2 cellular contexts compared by ENCODE assay signal in the genomic region with DNA sequence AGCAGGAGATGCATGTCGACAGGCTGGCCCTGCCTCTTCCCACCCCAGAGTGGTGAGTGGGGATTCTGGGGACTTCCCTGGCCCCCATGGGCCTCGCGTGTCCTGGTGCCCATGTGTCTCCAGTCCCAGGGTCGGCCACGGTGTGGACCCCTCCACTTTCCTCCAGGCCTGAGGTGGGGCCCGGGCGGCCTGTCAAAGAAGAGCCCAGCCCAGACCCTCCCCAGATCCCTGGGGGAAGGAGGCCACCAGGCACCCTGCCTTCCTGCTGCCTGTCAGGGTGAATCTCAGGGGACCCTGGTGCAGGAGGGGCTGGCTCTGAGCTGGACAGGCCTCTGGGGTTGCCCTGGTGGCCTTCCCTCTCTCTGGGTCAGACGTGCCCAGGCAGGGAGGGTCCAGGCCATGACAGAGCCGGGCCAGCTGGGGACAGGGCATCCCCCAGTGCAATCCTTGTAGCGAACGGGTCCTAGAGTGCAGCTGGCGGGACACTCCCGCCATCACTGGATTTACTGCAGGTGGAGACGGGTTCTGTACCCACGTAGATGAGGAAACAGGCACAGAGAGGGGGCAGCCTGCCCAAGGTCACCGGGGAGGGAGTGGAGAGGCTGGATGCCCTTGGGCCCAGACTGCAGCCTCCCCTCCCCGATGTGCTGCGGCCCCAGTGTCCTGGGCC.
TF ChIP-seq lines count a peak whose summit lies in the region.

No MANE protein-coding gene starts in this region.

TF ChIP-seq in SK-N-SH, 30 proteins besides CTCF, POLR2A, EP300 and RAD21 (continued from another document):
- TF ChIP-seq, protein P1, sequence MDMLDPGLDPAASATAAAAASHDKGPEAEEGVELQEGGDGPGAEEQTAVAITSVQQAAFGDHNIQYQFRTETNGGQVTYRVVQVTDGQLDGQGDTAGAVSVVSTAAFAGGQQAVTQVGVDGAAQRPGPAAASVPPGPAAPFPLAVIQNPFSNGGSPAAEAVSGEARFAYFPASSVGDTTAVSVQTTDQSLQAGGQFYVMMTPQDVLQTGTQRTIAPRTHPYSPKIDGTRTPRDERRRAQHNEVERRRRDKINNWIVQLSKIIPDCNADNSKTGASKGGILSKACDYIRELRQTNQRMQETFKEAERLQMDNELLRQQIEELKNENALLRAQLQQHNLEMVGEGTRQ (IDR thresholded peaks at IDR 0.05; ENCODE audit: borderline replicate concordance, low read depth, low read length), result no peak
- TF ChIP-seq FOXM1 (IDR thresholded peaks at IDR 0.05; ENCODE audit: low read depth) (no peak), JUND (IDR thresholded peaks at IDR 0.05) (no peak), FOSL2 (IDR thresholded peaks at IDR 0.05; ENCODE audit: borderline replicate concordance, low read depth) (no peak), ELF1 (IDR thresholded peaks at IDR 0.05) (no peak), EZH2phosphoT487 (IDR thresholded peaks at IDR 0.05; ENCODE audit: borderline replicate concordance, low read depth) (no peak), GABPA (IDR thresholded peaks at IDR 0.05; ENCODE audit: low read depth) (no peak), POLR2AphosphoS5 (IDR thresholded peaks at IDR 0.05; ENCODE audit: low read depth, low read length) (no peak), RFX5 (IDR thresholded peaks at IDR 0.05; ENCODE audit: low read length) (no peak), TAF1 (IDR thresholded peaks at IDR 0.05; ENCODE audit: borderline replicate concordance, low read depth, low read length) (no peak)
- TF ChIP-seq, protein P2, sequence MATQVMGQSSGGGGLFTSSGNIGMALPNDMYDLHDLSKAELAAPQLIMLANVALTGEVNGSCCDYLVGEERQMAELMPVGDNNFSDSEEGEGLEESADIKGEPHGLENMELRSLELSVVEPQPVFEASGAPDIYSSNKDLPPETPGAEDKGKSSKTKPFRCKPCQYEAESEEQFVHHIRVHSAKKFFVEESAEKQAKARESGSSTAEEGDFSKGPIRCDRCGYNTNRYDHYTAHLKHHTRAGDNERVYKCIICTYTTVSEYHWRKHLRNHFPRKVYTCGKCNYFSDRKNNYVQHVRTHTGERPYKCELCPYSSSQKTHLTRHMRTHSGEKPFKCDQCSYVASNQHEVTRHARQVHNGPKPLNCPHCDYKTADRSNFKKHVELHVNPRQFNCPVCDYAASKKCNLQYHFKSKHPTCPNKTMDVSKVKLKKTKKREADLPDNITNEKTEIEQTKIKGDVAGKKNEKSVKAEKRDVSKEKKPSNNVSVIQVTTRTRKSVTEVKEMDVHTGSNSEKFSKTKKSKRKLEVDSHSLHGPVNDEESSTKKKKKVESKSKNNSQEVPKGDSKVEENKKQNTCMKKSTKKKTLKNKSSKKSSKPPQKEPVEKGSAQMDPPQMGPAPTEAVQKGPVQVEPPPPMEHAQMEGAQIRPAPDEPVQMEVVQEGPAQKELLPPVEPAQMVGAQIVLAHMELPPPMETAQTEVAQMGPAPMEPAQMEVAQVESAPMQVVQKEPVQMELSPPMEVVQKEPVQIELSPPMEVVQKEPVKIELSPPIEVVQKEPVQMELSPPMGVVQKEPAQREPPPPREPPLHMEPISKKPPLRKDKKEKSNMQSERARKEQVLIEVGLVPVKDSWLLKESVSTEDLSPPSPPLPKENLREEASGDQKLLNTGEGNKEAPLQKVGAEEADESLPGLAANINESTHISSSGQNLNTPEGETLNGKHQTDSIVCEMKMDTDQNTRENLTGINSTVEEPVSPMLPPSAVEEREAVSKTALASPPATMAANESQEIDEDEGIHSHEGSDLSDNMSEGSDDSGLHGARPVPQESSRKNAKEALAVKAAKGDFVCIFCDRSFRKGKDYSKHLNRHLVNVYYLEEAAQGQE (IDR thresholded peaks at IDR 0.05; ENCODE audit: low read depth, low read length), result no peak

TF ChIP-seq in SK-N-SH treated with all-trans-retinoic acid at 6 μM for 48 hours, 23 proteins besides CTCF, POLR2A, EP300 and RAD21 (continued from another document):
- TF ChIP-seq, protein P3, sequence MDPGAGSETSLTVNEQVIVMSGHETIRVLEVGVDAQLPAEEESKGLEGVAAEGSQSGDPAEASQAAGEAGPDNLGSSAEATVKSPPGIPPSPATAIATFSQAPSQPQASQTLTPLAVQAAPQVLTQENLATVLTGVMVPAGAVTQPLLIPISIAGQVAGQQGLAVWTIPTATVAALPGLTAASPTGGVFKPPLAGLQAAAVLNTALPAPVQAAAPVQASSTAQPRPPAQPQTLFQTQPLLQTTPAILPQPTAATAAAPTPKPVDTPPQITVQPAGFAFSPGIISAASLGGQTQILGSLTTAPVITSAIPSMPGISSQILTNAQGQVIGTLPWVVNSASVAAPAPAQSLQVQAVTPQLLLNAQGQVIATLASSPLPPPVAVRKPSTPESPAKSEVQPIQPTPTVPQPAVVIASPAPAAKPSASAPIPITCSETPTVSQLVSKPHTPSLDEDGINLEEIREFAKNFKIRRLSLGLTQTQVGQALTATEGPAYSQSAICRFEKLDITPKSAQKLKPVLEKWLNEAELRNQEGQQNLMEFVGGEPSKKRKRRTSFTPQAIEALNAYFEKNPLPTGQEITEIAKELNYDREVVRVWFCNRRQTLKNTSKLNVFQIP (CRISPR knock-in tag; IDR thresholded peaks at IDR 0.05; ENCODE audit: borderline replicate concordance, low read depth), result no peak
